Comparison of ENCODE assay signal across 1 cellular context in genomic region chr11:75241906-75242644, GRCh38.
TF ChIP-seq lines count a peak whose summit lies in the region.

No MANE protein-coding gene starts in this region.

TF ChIP-seq in K562, 482 proteins besides CTCF, POLR2A, EP300 and RAD21 (continues in another document):
- TF ChIP-seq HMBOX1 (IDR thresholded peaks at IDR 0.05) (no peak), SMC3 (conservative IDR thresholded peaks at IDR 0.05; ENCODE audit: insufficient read depth, low read depth, low read length) (no peak), KDM5B (IDR thresholded peaks at IDR 0.05; ENCODE audit: insufficient replicate concordance, low read depth, low read length) (peak; percentile 35), ZNF766 (CRISPR knock-in tag; conservative IDR thresholded peaks at IDR 0.05) (0 out of 2 replicates have a peak, but pooled peaks have one; percentile 3), GTF2E2 (tag; IDR thresholded peaks at IDR 0.05) (no peak), VEZF1 (CRISPR knock-in tag; IDR thresholded peaks at IDR 0.05) (0 out of 2 replicates have a peak, but pooled peaks have one; percentile 41), ZNF121 (CRISPR knock-in tag; conservative IDR thresholded peaks at IDR 0.05) (0 out of 2 replicates have a peak, but pooled peaks have one; percentile 1), E2F5 (CRISPR knock-in tag; IDR thresholded peaks at IDR 0.05) (no peak), NR2F6 (CRISPR knock-in tag; IDR thresholded peaks at IDR 0.05) (no peak), CEBPB (tag; IDR thresholded peaks at IDR 0.05) (no peak), ZNF518B (CRISPR knock-in tag; IDR thresholded peaks at IDR 0.05) (no peak), HNRNPLL (IDR thresholded peaks at IDR 0.05; ENCODE audit: low read depth, low read length, poor library complexity, severe bottlenecking) (peak; percentile 96), RBFOX2 (IDR thresholded peaks at IDR 0.05; ENCODE audit: low read depth, low read length) (0 out of 2 replicates have a peak, but pooled peaks have one; percentile 5), MXD1 (CRISPR knock-in tag; IDR thresholded peaks at IDR 0.05; ENCODE audit: borderline replicate concordance, poor library complexity, severe bottlenecking) (no peak), ZBTB9 (CRISPR knock-in tag; IDR thresholded peaks at IDR 0.05) (no peak), ELF4 (CRISPR knock-in tag; IDR thresholded peaks at IDR 0.05) (no peak), DIDO1 (tag; IDR thresholded peaks at IDR 0.05; ENCODE audit: low read depth) (no peak), KAT7 (CRISPR knock-in tag; IDR thresholded peaks at IDR 0.05; ENCODE audit: borderline replicate concordance) (no peak), ZNF407 (IDR thresholded peaks at IDR 0.05; ENCODE audit: low read depth) (no peak), MGA (IDR thresholded peaks at IDR 0.05) (peak; percentile 29; the same call in 1 of the 2 replicates)
